Comparison of ENCODE assay signal across 24 cellular contexts in genomic region chr17:10748475-10749110, GRCh38. TPM values are rescaled to one million over a fixed set of nuclear protein-coding genes. Genes with fewer than 3 reads are reported as not detected.
DNase-seq lines count a peak whose midpoint lies in the region; ATAC-seq and TF ChIP-seq lines count a peak whose summit lies in the region.
"Had no signal": no experiment of that assay in that cellular context is flagged by ENCODE, and none has a peak within 500 bp of the region (broad histone marks: within the 10 kb centered on the region; RNA-seq: fewer than 3 reads in every experiment).

No MANE protein-coding gene starts in this region.

- peaks cover 8% of the 10 kb centered on the region for H3K4me1 Mint-ChIP-seq in T-helper 17 cell

- peak overlapping the region; percentile 32 for H3K27ac Mint-ChIP-seq in T-helper 17 cell
- H3K27ac Mint-ChIP-seq: CD14-positive monocyte, HFFc6 had no signal

- intact Hi-C loops in prostate gland (cut with DNase I): no loop called here

- ATAC-seq in T-helper 17 cell: no peak
- ATAC-seq: HepG2, K562 had no signal

- H3K27me3 Mint-ChIP-seq in T-helper 17 cell: peaks cover 22% of the 10 kb centered on the region

- H3K9me3 ChIP-seq in T-helper 17 cell (ENCODE audit: control insufficient read depth, low read length, poor library complexity, severe bottlenecking) (no peaks in the 10 kb centered on the region), prostate gland (no peaks in the 10 kb centered on the region)
- H3K9me3 ChIP-seq: SJCRH30 had no signal

- DNase-seq in NCI-H82 (lab: John Stamatoyannopoulos, UW) (peak; percentile 62), NCI-H82 treated with DMSO at 0.1 percent for 48 hours (lab: John Stamatoyannopoulos, UW; ENCODE audit: unreplicated experiment) (no peak), T-helper 17 cell (no peak), left kidney (ENCODE audit: low read depth, low spot score) (peak; percentile 34), DMS 273 treated with DMSO at 0.1 percent for 48 hours (lab: John Stamatoyannopoulos, UW) (no peak), OCI-M1 (lab: John Stamatoyannopoulos, UW) (no peak), prostate gland (ENCODE audit: low spot score) (no peak)
- DNase-seq: 8988T, EL, HFFc6, MM.1S, NCI-H1092, NCI-H1436 treated with DMSO at 0.1 percent for 48 hours, NCI-H1930, NCI-H226, NCI-H510A treated with DMSO at 0.1 percent for 48 hours, NCI-H748 treated with DMSO at 0.1 percent for 48 hours, SJCRH30 had no signal

- no peak overlapping the region for H3K27ac ChIP-seq in prostate gland
- H3K27ac ChIP-seq: HL-60, SJCRH30 had no signal

- no peak overlapping the region for H3K4me3 Mint-ChIP-seq in T-helper 17 cell
- H3K4me3 Mint-ChIP-seq: CD14-positive monocyte, HFFc6 had no signal

- H3K36me3 ChIP-seq in prostate gland: no peaks in the 10 kb centered on the region
- H3K36me3 ChIP-seq: SJCRH30 had no signal

- TF ChIP-seq POLR2A in prostate gland (IDR thresholded peaks at IDR 0.05): no peak

- no peaks in the 10 kb centered on the region for H3K4me1 ChIP-seq in prostate gland (replicated peaks)
- H3K4me1 ChIP-seq: SJCRH30 had no signal

- H3K27me3 ChIP-seq in prostate gland (replicated peaks; ENCODE audit: insufficient read depth): no peaks in the 10 kb centered on the region
- H3K27me3 ChIP-seq: SJCRH30 had no signal

- H3K4me3 ChIP-seq in prostate gland: no peak overlapping the region
- H3K4me3 ChIP-seq: K562, SJCRH30 had no signal

- peaks cover 4% of the 10 kb centered on the region for H3K36me3 Mint-ChIP-seq in T-helper 17 cell (ENCODE audit: low read depth)
- H3K36me3 Mint-ChIP-seq: CD14-positive monocyte had no signal

- TF ChIP-seq CTCF in prostate gland (IDR thresholded peaks at IDR 0.05): no peak

- 59% methylated on average over 8 of the region's 8 CpGs for WGBS in prostate gland

RNA-seq across cellular contexts. Expression of gene TMEM220, which starts 18.8 kb away (rescaled TPM):
- under 1 TPM; 0.77 to 0.81 TPM for total RNA-seq in T-helper 17 cell
- total RNA-seq in prostate gland: 10 to 100 TPM; 18.4 to 30.1 TPM
- total RNA-seq: HT-29, K562, OCI-LY7 had no signal

RNA-seq across cellular contexts. Expression of gene ADPRM, which starts 51.2 kb away (rescaled TPM):
- total RNA-seq in T-helper 17 cell (10 to 100 TPM; 17.6 to 20.9 TPM), prostate gland (10 to 100 TPM in 1 of 2 donors, 1 to 10 TPM in 1; 9.7 to 23.1 TPM)

RNA-seq across cellular contexts. Expression of gene SCO1, which starts 51.3 kb away (rescaled TPM):
- total RNA-seq in T-helper 17 cell (10 to 100 TPM; 16.4 to 17.7 TPM), prostate gland (10 to 100 TPM; 21.7 to 38.3 TPM)

RNA-seq across cellular contexts. Expression of gene TMEM238L, which starts 55.3 kb away (rescaled TPM):
- total RNA-seq in T-helper 17 cell: not detected
- total RNA-seq in prostate gland: 10 to 100 TPM in 1 of 2 donors, 1 to 10 TPM in 1; 7.7 to 12.0 TPM
- total RNA-seq: HepG2, HFFc6, K562, OCI-LY7, SJCRH30 had no signal

Comparison
In these comparisons a context has a peak if more than half of its experiments do, and no peak if none do; other contexts are left out.
1. DNase-seq: peak in NCI-H82 (single experiment) and left kidney (single experiment); none in NCI-H82 treated with DMSO at 0.1 percent for 48 hours (single experiment), T-helper 17 cell (0 of 3), DMS 273 treated with DMSO at 0.1 percent for 48 hours (single experiment), OCI-M1 (single experiment) and prostate gland (single experiment).
2. RNA of gene TMEM220, which starts 18.8 kb away (total RNA-seq): 18.4 to 30.1 TPM in prostate gland; 0.77 to 0.81 TPM in T-helper 17 cell; every median in the first group is over 10 times any median in the second.